Comparison of ENCODE assay signal across 21 cellular contexts in the genomic region with DNA sequence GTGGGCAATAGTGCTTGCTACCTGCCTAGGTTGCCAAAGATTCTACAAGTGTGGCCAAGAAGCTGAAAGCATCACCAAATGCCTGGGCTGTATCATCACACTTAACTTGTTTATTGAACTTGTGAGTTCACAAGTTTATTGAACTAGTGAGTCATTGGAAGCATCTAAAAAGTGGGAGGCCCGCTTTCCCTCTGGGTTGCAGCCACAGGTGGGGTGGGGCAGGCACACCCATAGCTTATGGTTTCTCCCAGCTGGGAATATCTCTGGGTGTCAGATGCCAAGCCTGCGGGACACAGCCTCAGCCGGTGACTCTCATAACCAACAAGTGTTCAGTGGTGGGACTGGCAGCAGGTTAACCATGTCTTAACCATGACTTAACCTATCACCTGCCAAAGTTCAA.
DNase-seq lines count a peak whose midpoint lies in the region; ATAC-seq and TF ChIP-seq lines count a peak whose summit lies in the region.
"Had no signal": no experiment of that assay in that cellular context is flagged by ENCODE, and none has a peak within 500 bp of the region (broad histone marks: within the 10 kb centered on the region; RNA-seq: fewer than 3 reads in every experiment).

No MANE protein-coding gene starts in this region.

- H3K27me3 Mint-ChIP-seq in activated T-cell treated with anti-CD3 and anti-CD28 coated beads, Interleukin-2, amount 50 U/mL, for 4 hours (ENCODE audit: low read depth), result no peaks in the 10 kb centered on the region
- H3K27me3 Mint-ChIP-seq: activated T-cell treated with anti-CD3 and anti-CD28 coated beads, Interleukin-2, amount 50 U/mL, for 24 hours; CD4-positive, CD25-positive, alpha-beta regulatory T cell; stimulated activated naive CD8-positive, alpha-beta T cell treated with anti-CD3 and anti-CD28 coated beads, Interleukin-15, amount 100 ng/mL, for 72 hours had no signal

- no peaks in the 10 kb centered on the region for H3K36me3 Mint-ChIP-seq in activated T-cell treated with anti-CD3 and anti-CD28 coated beads, Interleukin-2, amount 50 U/mL, for 4 hours (ENCODE audit: insufficient read depth)
- H3K36me3 Mint-ChIP-seq: CD4-positive, CD25-positive, alpha-beta regulatory T cell; naive thymus-derived CD8-positive, alpha-beta T cell had no signal

- H3K9me3 Mint-ChIP-seq in activated T-cell treated with anti-CD3 and anti-CD28 coated beads, Interleukin-2, amount 50 U/mL, for 4 hours, result no peaks in the 10 kb centered on the region
- H3K9me3 Mint-ChIP-seq: activated T-cell treated with anti-CD3 and anti-CD28 coated beads, Interleukin-2, amount 50 U/mL, for 24 hours; central memory CD8-positive, alpha-beta T cell; stimulated activated naive CD8-positive, alpha-beta T cell treated with anti-CD3 and anti-CD28 coated beads, Interleukin-15, amount 100 ng/mL, for 72 hours had no signal

- H3K4me1 Mint-ChIP-seq in activated T-cell treated with anti-CD3 and anti-CD28 coated beads, Interleukin-2, amount 50 U/mL, for 4 hours (ENCODE audit: low read depth), result no peaks in the 10 kb centered on the region
- H3K4me1 Mint-ChIP-seq: CD4-positive, CD25-positive, alpha-beta regulatory T cell; central memory CD8-positive, alpha-beta T cell; naive thymus-derived CD8-positive, alpha-beta T cell; stimulated activated naive CD8-positive, alpha-beta T cell treated with anti-CD3 and anti-CD28 coated beads, Interleukin-15, amount 100 ng/mL, for 72 hours had no signal

- peak; percentile 47 for DNase-seq in HPDE6-E6E7 (ENCODE audit: extremely low spot score)
- peak; percentile 15 for DNase-seq in T1000 (lab: John Stamatoyannopoulos, UW)
- DNase-seq in fibroblast of the aortic adventitia (ENCODE audit: low read depth), result peak; percentile 33
- DNase-seq in ureter (ENCODE audit: low spot score), result peak; percentile 51
- DNase-seq in activated T-cell treated with anti-CD3 and anti-CD28 coated beads, Interleukin-2, amount 50 U/mL, for 4 hours, result no peak
- no peak for DNase-seq in stimulated activated CD4-positive, alpha-beta T cell treated with anti-CD3 and anti-CD28 coated beads, Interleukin-4, amount 100 ng/mL, for 4 hours
- no peak for DNase-seq in activated T-cell treated with anti-CD3 and anti-CD28 coated beads for 4 hours
- no peak for DNase-seq in NCI-H2171 treated with DMSO at 0.1 percent for 48 hours (lab: John Stamatoyannopoulos, UW)
- DNase-seq: activated naive CD4-positive, alpha-beta T cell treated with anti-CD3 and anti-CD28 coated beads, Interleukin-2, amount 50 U/mL, for 16 hours; activated T-cell treated with anti-CD3 and anti-CD28 coated beads, Interleukin-2, amount 50 U/mL, for 24 hours; CD4-positive, CD25-positive, alpha-beta regulatory T cell; GF-D8; mesendoderm; naive thymus-derived CD8-positive, alpha-beta T cell; NCI-H1694; Right ventricle myocardium superior; stimulated activated naive CD8-positive, alpha-beta T cell treated with anti-CD3 and anti-CD28 coated beads, Interleukin-15, amount 100 ng/mL, for 72 hours; SW 1271 had no signal

- no peak overlapping the region for H3K4me3 ChIP-seq in fibroblast of the aortic adventitia (ENCODE audit: low read depth, low read length)
- H3K4me3 ChIP-seq: tibial nerve had no signal

- no peak for TF ChIP-seq CTCF in fibroblast of the aortic adventitia (IDR thresholded peaks at IDR 0.05; ENCODE audit: insufficient read depth, low read length)

- no peak overlapping the region for H3K4me3 Mint-ChIP-seq in activated T-cell treated with anti-CD3 and anti-CD28 coated beads, Interleukin-2, amount 50 U/mL, for 4 hours
- H3K4me3 Mint-ChIP-seq: activated T-cell treated with anti-CD3 and anti-CD28 coated beads, Interleukin-2, amount 50 U/mL, for 24 hours; CD4-positive, CD25-positive, alpha-beta regulatory T cell; central memory CD8-positive, alpha-beta T cell; naive thymus-derived CD8-positive, alpha-beta T cell; stimulated activated naive CD8-positive, alpha-beta T cell treated with anti-CD3 and anti-CD28 coated beads, Interleukin-15, amount 100 ng/mL, for 72 hours had no signal

- no peak for ATAC-seq in activated T-cell treated with anti-CD3 and anti-CD28 coated beads, Interleukin-2, amount 50 U/mL, for 4 hours
- ATAC-seq: activated CD4-positive, CD25-positive, alpha-beta regulatory T cell treated with anti-CD3 and anti-CD28 coated beads, Interleukin-2, amount 50 U/mL, for 24 hours; naive thymus-derived CD8-positive, alpha-beta T cell; stimulated activated naive CD8-positive, alpha-beta T cell treated with anti-CD3 and anti-CD28 coated beads, Interleukin-15, amount 100 ng/mL, for 72 hours had no signal

Comparison
In these comparisons a context has a peak if more than half of its experiments do, and no peak if none do; other contexts are left out.
1. DNase-seq: peak in HPDE6-E6E7 (single experiment), T1000 (single experiment), fibroblast of the aortic adventitia (single experiment) and ureter (single experiment); none in activated T-cell treated with anti-CD3 and anti-CD28 coated beads, Interleukin-2, amount 50 U/mL, for 4 hours (single experiment), stimulated activated CD4-positive, alpha-beta T cell treated with anti-CD3 and anti-CD28 coated beads, Interleukin-4, amount 100 ng/mL, for 4 hours (0 of 2), activated T-cell treated with anti-CD3 and anti-CD28 coated beads for 4 hours (single experiment) and NCI-H2171 treated with DMSO at 0.1 percent for 48 hours (single experiment).